ENCODE assay signal across 13 cellular contexts in the genomic region with DNA sequence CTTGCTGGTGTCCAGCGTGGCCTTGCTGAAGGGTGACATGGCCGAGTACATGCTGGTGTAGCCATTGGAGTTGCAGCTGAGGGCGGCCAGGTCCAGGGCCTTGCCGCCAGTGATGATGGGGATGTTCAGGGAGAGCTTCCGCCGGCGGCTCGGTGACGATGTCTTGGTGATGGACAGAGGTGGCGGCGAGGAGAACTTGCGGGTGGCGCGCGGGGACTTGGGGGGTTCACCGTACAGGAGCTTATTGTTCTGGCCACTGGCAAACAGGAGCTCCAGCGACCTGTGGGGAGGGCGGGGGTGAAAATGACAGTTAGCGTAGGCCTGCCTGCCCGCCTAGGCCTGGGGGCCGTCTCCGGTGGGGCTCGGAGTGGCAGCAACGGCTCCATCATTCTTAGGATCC. TPM values are rescaled to one million over a fixed set of nuclear protein-coding genes. Genes with fewer than 3 reads are reported as not detected.
DNase-seq lines count a peak whose midpoint lies in the region; ATAC-seq and TF ChIP-seq lines count a peak whose summit lies in the region.
"Had no signal": no experiment of that assay in that cellular context is flagged by ENCODE, and none has a peak within 500 bp of the region (broad histone marks: within the 10 kb centered on the region; RNA-seq: fewer than 3 reads in every experiment).

No MANE protein-coding gene starts in this region.

- peak; percentile 3 for ATAC-seq in HG02763 (IDR thresholded peaks at IDR 0.05; ENCODE audit: unreplicated experiment)
- no peak for ATAC-seq in activated B cell treated with CpG ODN at 0.5 μM for 24 hours (ENCODE audit: low read depth)

- TF ChIP-seq CTCF in Calu3 (IDR thresholded peaks at IDR 0.05; ENCODE audit: unreplicated experiment) (no peak), activated B cell treated with CpG ODN at 0.5 μM for 24 hours (IDR thresholded peaks at IDR 0.05) (no peak), osteoblast (IDR thresholded peaks at IDR 0.05; ENCODE audit: extremely low read depth, low read depth, low read length) (no peak), transverse colon (IDR thresholded peaks at IDR 0.05) (no peak)

- no peak for DNase-seq in Calu3
- no peak for DNase-seq in activated B cell treated with CpG ODN at 0.5 μM for 24 hours
- no peak for DNase-seq in osteoblast (ENCODE audit: insufficient read length, low spot score, missing footprints)
- DNase-seq in transverse colon = no peak
- no peak for DNase-seq in activated CD4-positive, alpha-beta T cell treated with anti-CD3 and anti-CD28 coated beads for 48 hours
- no peak for DNase-seq in NCI-H187 (lab: John Stamatoyannopoulos, UW)
- DNase-seq in DMS153 (lab: John Stamatoyannopoulos, UW) = no peak
- DNase-seq: hippocampal formation, left cardiac atrium, testis had no signal

- H3K4me1 ChIP-seq in osteoblast (ENCODE audit: insufficient read depth, low read length) (peaks cover 26% of the 10 kb centered on the region), transverse colon (peaks cover 0 to 7% (median 2%) of the 10 kb centered on the region in 4 donors)
- H3K4me1 ChIP-seq: prostate gland, testis had no signal

- no peak overlapping the region for H3K4me2 ChIP-seq in osteoblast (ENCODE audit: insufficient read depth, low read length)

- H3K4me3 Mint-ChIP-seq in Calu3 (ENCODE audit: low read depth, unreplicated experiment) (peak overlapping the region; percentile 4), activated B cell treated with CpG ODN at 0.5 μM for 24 hours (peak overlapping the region; percentile 46)
- H3K4me3 Mint-ChIP-seq: CD4-positive, CD25-positive, alpha-beta regulatory T cell had no signal

- WGBS in transverse colon (ENCODE audit: low coverage in 1 of 2), 2 donors = 79 to 93% methylated on average over 3 to 24 of the region's 24 CpGs

- CTCF ChIA-PET in Calu3 (lab: Charles Lee) = interaction anchor here (0.6 to 1.5 kb wide), 5 partner anchors 9 to 317 kb away, joined by 3 to 9 read pairs (median 3); no protein-coding TSS in a partner anchor
- CTCF ChIA-PET in activated B cell treated with CpG ODN at 0.5 μM for 24 hours (lab: Charles Lee) = interaction anchor here (1.0 to 3.6 kb wide), 9 partner anchors 15 to 181 kb away, joined by 3 to 18 read pairs (median 6); no protein-coding TSS in a partner anchor

- intact Hi-C loops in Calu3 (cut with micrococcal nuclease; ENCODE audit: unreplicated experiment) (no loop called here), activated B cell treated with CpG ODN at 0.5 μM for 24 hours (cut with micrococcal nuclease) (loop anchor here (1.0 to 2.0 kb wide), 4 partner anchors 21 to 65 kb away; partner anchors contain the start of gene CTSH), transverse colon (cut with DNase I; ENCODE audit: low total_unique reads) (no loop called here)

- H3K36me3 ChIP-seq in osteoblast (ENCODE audit: insufficient read depth, low read length) (no peaks in the 10 kb centered on the region), transverse colon (no peaks in the 10 kb centered on the region)
- H3K36me3 ChIP-seq: prostate gland had no signal

- H3K27me3 Mint-ChIP-seq in Calu3 (ENCODE audit: unreplicated experiment) (no peaks in the 10 kb centered on the region), activated B cell treated with CpG ODN at 0.5 μM for 24 hours (no peaks in the 10 kb centered on the region)
- H3K27me3 Mint-ChIP-seq: CD4-positive, CD25-positive, alpha-beta regulatory T cell had no signal

- H3K27ac ChIP-seq in osteoblast (ENCODE audit: low read depth, low read length) = peak overlapping the region; percentile 54
- H3K27ac ChIP-seq in transverse colon = no peak overlapping the region
- H3K27ac ChIP-seq: prostate gland, testis had no signal

- no peaks in the 10 kb centered on the region for H4K20me1 ChIP-seq in osteoblast (ENCODE audit: insufficient read depth, low read length)

- no peak for TF ChIP-seq POLR2A in transverse colon (IDR thresholded peaks at IDR 0.05)

- H3K27me3 ChIP-seq in osteoblast (ENCODE audit: insufficient read depth, low read length) = peaks cover 2% of the 10 kb centered on the region
- H3K27me3 ChIP-seq in transverse colon = no peaks in the 10 kb centered on the region
- H3K27me3 ChIP-seq: testis had no signal

- no peak overlapping the region for H2AFZ ChIP-seq in osteoblast (ENCODE audit: low read length)

- peak overlapping the region; percentile 28 for H3K27ac Mint-ChIP-seq in Calu3 (ENCODE audit: unreplicated experiment)
- H3K27ac Mint-ChIP-seq in activated B cell treated with CpG ODN at 0.5 μM for 24 hours = peak overlapping the region; percentile 93

- H3K79me2 ChIP-seq in osteoblast (ENCODE audit: insufficient read depth, low read length) = no peaks in the 10 kb centered on the region

- POLR2A ChIA-PET in activated B cell treated with CpG ODN at 0.5 μM for 24 hours (lab: Charles Lee) = interaction anchor here (0.5 to 2.4 kb wide), 17 partner anchors 8 to 247 kb away, joined by 3 to 35 read pairs (median 5); partner anchors contain the start of gene CTSH

- TSS peak; percentile 51 for BruUV-seq in Calu3 (replicated peaks; lab: Mats Ljungman, UMichigan)

- H3K9me3 ChIP-seq in osteoblast (ENCODE audit: low read depth, low read length) (no peaks in the 10 kb centered on the region), transverse colon (no peaks in the 10 kb centered on the region)
- H3K9me3 ChIP-seq: prostate gland, testis had no signal

- H3K4me1 Mint-ChIP-seq in Calu3 (ENCODE audit: low read depth, unreplicated experiment) = peaks cover 36% of the 10 kb centered on the region
- peaks cover 54% of the 10 kb centered on the region for H3K4me1 Mint-ChIP-seq in activated B cell treated with CpG ODN at 0.5 μM for 24 hours

- no peaks in the 10 kb centered on the region for H3K9me3 Mint-ChIP-seq in Calu3 (ENCODE audit: low read depth, unreplicated experiment)
- no peaks in the 10 kb centered on the region for H3K9me3 Mint-ChIP-seq in activated B cell treated with CpG ODN at 0.5 μM for 24 hours
- H3K9me3 Mint-ChIP-seq: CD4-positive, CD25-positive, alpha-beta regulatory T cell had no signal

- H3K4me3 ChIP-seq in osteoblast (ENCODE audit: insufficient read depth, low read length) = no peak overlapping the region
- no peak overlapping the region for H3K4me3 ChIP-seq in transverse colon
- H3K4me3 ChIP-seq: prostate gland, testis had no signal

- H3K36me3 Mint-ChIP-seq in Calu3 (ENCODE audit: insufficient read depth, unreplicated experiment) (peaks cover 9% of the 10 kb centered on the region), activated B cell treated with CpG ODN at 0.5 μM for 24 hours (ENCODE audit: low read depth) (no peaks in the 10 kb centered on the region)
- H3K36me3 Mint-ChIP-seq: CD4-positive, CD25-positive, alpha-beta regulatory T cell had no signal

- in situ Hi-C loops in transverse colon (cut with MboI; ENCODE audit: low pct_ligation_motif_present in 1 of 4, low pct_unique_long_range_greater_than_20kb in 1 of 4, low sequenced_read_pairs in 3 of 4) = no loop called here

- TF ChIP-seq EP300 in transverse colon (IDR thresholded peaks at IDR 0.05; ENCODE audit: low read depth) = no peak

RNA-seq across cellular contexts. Expression of gene CTSH, which starts 59.0 kb away (rescaled TPM):
- total RNA-seq in Calu3 (2022) (327 and 433 TPM in 2 replicates), activated B cell treated with CpG ODN at 0.5 μM for 24 hours (721 and 762 TPM in 2 replicates), osteoblast (4.7 and 8.8 TPM in 2 replicates), transverse colon (10 to 100 TPM in 3 of 4 donors, 1 to 10 TPM in 1; 8.6 to 70.2 (median 41.0) TPM)
